ENCODE assay signal across 8 cellular contexts in the genomic region with DNA sequence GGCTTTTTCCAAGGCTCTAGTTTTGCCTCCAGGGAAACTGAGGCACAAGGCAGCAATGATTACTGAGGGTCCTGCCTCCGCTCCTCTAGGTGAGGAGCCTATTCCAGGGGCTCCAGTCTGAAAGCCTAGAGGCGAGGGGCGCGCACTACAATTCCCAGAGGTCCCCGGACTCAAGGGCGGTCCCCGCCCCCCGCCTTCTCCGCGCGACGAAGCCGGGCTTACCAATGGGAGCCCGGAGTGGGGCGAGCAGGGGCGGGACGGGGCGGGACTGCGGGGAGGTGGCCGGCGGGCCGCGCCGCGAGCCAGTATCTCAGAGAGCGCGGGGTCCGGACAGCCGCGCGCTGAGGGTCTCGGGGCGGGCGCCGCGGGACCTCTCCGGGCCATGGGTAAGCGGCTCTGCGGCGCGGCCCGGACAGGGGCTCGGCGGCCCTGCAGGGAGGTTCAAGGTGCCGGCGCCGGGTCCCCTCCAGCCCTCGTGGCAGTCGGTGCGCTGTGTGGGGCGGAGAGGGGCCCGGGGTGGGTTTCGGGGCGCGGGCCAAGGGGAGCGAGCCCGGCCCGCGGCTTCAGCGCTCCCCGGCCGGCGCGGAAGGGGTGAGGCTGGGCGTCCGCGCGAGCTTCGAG. TPM values are rescaled to one million over a fixed set of nuclear protein-coding genes. Genes with fewer than 3 reads are reported as not detected.
DNase-seq lines count a peak whose midpoint lies in the region; ATAC-seq and TF ChIP-seq lines count a peak whose summit lies in the region.

A gene with protein sequence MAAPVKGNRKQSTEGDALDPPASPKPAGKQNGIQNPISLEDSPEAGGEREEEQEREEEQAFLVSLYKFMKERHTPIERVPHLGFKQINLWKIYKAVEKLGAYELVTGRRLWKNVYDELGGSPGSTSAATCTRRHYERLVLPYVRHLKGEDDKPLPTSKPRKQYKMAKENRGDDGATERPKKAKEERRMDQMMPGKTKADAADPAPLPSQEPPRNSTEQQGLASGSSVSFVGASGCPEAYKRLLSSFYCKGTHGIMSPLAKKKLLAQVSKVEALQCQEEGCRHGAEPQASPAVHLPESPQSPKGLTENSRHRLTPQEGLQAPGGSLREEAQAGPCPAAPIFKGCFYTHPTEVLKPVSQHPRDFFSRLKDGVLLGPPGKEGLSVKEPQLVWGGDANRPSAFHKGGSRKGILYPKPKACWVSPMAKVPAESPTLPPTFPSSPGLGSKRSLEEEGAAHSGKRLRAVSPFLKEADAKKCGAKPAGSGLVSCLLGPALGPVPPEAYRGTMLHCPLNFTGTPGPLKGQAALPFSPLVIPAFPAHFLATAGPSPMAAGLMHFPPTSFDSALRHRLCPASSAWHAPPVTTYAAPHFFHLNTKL (plus strand): TSS at position 308 of the 621 bp plus-strand sequence. CDS start 75 bp downstream, at position 383.

- peaks cover 29% of the 10 kb centered on the region for H3K27me3 Mint-ChIP-seq in GM23338 (ENCODE audit: insufficient read depth, low read depth, poor library complexity)
- no peaks in the 10 kb centered on the region for H3K27me3 Mint-ChIP-seq in activated T-helper 2 cell treated with anti-CD3 and anti-CD28 coated beads, Interferon-gamma antibody, Interleukin-2, Interleukin-4, amounts not matched to agents 10 μg/mL and 5 μg/mL and 100 μg/mL, durations not matched to agents 14 hours and 24 hours and 36 hours (ENCODE audit: low read depth)
- H3K27me3 Mint-ChIP-seq in nephron progenitor cell (ENCODE audit: low read depth, poor library complexity): peaks cover 24% of the 10 kb centered on the region
- H3K27me3 Mint-ChIP-seq in stimulated activated naive CD8-positive, alpha-beta T cell treated with anti-CD3 and anti-CD28 coated beads, Interleukin-15, Interleukin-2, amounts not matched to agents 100 ng/mL and 50 ng/mL, for 24 hours: no peaks in the 10 kb centered on the region

- peaks cover 37% of the 10 kb centered on the region for H3K4me1 Mint-ChIP-seq in GM23338
- H3K4me1 Mint-ChIP-seq in activated T-helper 2 cell treated with anti-CD3 and anti-CD28 coated beads, Interferon-gamma antibody, Interleukin-2, Interleukin-4, amounts not matched to agents 10 μg/mL and 5 μg/mL and 100 μg/mL, durations not matched to agents 14 hours and 24 hours and 36 hours (ENCODE audit: low read depth): peaks cover 66% of the 10 kb centered on the region
- H3K4me1 Mint-ChIP-seq in nephron progenitor cell: peaks cover 61% of the 10 kb centered on the region
- peaks cover 68% of the 10 kb centered on the region for H3K4me1 Mint-ChIP-seq in stimulated activated naive CD8-positive, alpha-beta T cell treated with anti-CD3 and anti-CD28 coated beads, Interleukin-15, Interleukin-2, amounts not matched to agents 100 ng/mL and 50 ng/mL, for 24 hours (ENCODE audit: low read depth)

- intact Hi-C loops in activated T-helper 2 cell treated with anti-CD3 and anti-CD28 coated beads, Interferon-gamma antibody, Interleukin-2, Interleukin-4, amounts not matched to agents 10 μg/mL and 5 μg/mL and 100 μg/mL, durations not matched to agents 14 hours and 24 hours and 36 hours (cut with micrococcal nuclease): loop anchor here (2.0 to 10.0 kb wide), 8 partner anchors 18 to 389 kb away; partner anchors contain the start of genes ANKRD39, CIAO1, CNNM4 and DUSP2

- peaks cover 5% of the 10 kb centered on the region; the same call in 1 of the 2 replicates for H4K20me1 ChIP-seq in GM23338 (replicated peaks; ENCODE audit: insufficient read depth)

- TF ChIP-seq POLR2A in Raji (IDR thresholded peaks at IDR 0.05; ENCODE audit: insufficient read depth, low read depth, low read length): peak; percentile 55

- H3K4me3 ChIP-seq in GM23338: peak within 1 kb of the TSS; percentile 77
- peak within 1 kb of the TSS; percentile 53 for H3K4me3 ChIP-seq in LNCaP clone FGC (ENCODE audit: low read depth, low read length)
- H3K4me3 ChIP-seq in fibroblast of the aortic adventitia (ENCODE audit: low read depth, low read length): peak within 1 kb of the TSS; percentile 76

- no peaks in the 10 kb centered on the region for H3K9me3 Mint-ChIP-seq in GM23338
- no peaks in the 10 kb centered on the region for H3K9me3 Mint-ChIP-seq in activated T-helper 2 cell treated with anti-CD3 and anti-CD28 coated beads, Interferon-gamma antibody, Interleukin-2, Interleukin-4, amounts not matched to agents 10 μg/mL and 5 μg/mL and 100 μg/mL, durations not matched to agents 14 hours and 24 hours and 36 hours
- H3K9me3 Mint-ChIP-seq in nephron progenitor cell: no peaks in the 10 kb centered on the region
- H3K9me3 Mint-ChIP-seq in stimulated activated naive CD8-positive, alpha-beta T cell treated with anti-CD3 and anti-CD28 coated beads, Interleukin-15, Interleukin-2, amounts not matched to agents 100 ng/mL and 50 ng/mL, for 24 hours: no peaks in the 10 kb centered on the region

- no peaks in the 10 kb centered on the region for H3K9me2 ChIP-seq in GM23338 (ENCODE audit: insufficient read depth)

- peaks cover 38% of the 10 kb centered on the region for H3K4me1 ChIP-seq in GM23338 (ENCODE audit: insufficient read depth)

- no peaks in the 10 kb centered on the region for H3K36me3 ChIP-seq in GM23338 (ENCODE audit: insufficient read depth)

- H3K4me2 ChIP-seq in GM23338: peak within 1 kb of the TSS; percentile 93

- H3K4me3 Mint-ChIP-seq in GM23338 (peak within 1 kb of the TSS; percentile 82), nephron progenitor cell (peak within 1 kb of the TSS; percentile 89)
- peak within 1 kb of the TSS; percentile 94 for H3K4me3 Mint-ChIP-seq in activated T-helper 2 cell treated with anti-CD3 and anti-CD28 coated beads, Interferon-gamma antibody, Interleukin-2, Interleukin-4, amounts not matched to agents 10 μg/mL and 5 μg/mL and 100 μg/mL, durations not matched to agents 14 hours and 24 hours and 36 hours (ENCODE audit: low read depth)
- peak within 1 kb of the TSS; percentile 91 for H3K4me3 Mint-ChIP-seq in stimulated activated naive CD8-positive, alpha-beta T cell treated with anti-CD3 and anti-CD28 coated beads, Interleukin-15, Interleukin-2, amounts not matched to agents 100 ng/mL and 50 ng/mL, for 24 hours

- no peak within 1 kb of the TSS for H3K27ac ChIP-seq in GM23338 (ENCODE audit: low read depth)

- 0 out of 2 replicates have a peak, but pooled peaks cover 3% of the 10 kb centered on the region for H3F3A ChIP-seq in GM23338 (replicated peaks; ENCODE audit: low read depth)

- peaks cover 41% of the 10 kb centered on the region for H3K27me3 ChIP-seq in GM23338 (ENCODE audit: insufficient read depth)

- peak; percentile 87 for DNase-seq in ELF-1 (ENCODE audit: low read depth, low spot score)
- peak; percentile 97 for DNase-seq in GM23338 (ENCODE audit: low spot score)
- peak; percentile 17 for DNase-seq in LNCaP clone FGC (ENCODE audit: low read depth)
- DNase-seq in activated T-helper 2 cell treated with anti-CD3 and anti-CD28 coated beads, Interferon-gamma antibody, Interleukin-2, Interleukin-4, amounts not matched to agents 10 μg/mL and 5 μg/mL and 100 μg/mL, durations not matched to agents 14 hours and 24 hours and 36 hours (ENCODE audit: low spot score): peak; percentile 86
- peak; percentile 74 for DNase-seq in fibroblast of the aortic adventitia (ENCODE audit: low read depth)
- DNase-seq in nephron progenitor cell: peak; percentile 94

- H3K36me3 Mint-ChIP-seq in GM23338 (ENCODE audit: low read depth) (no peaks in the 10 kb centered on the region), nephron progenitor cell (ENCODE audit: low read depth) (no peaks in the 10 kb centered on the region)
- H3K36me3 Mint-ChIP-seq in activated T-helper 2 cell treated with anti-CD3 and anti-CD28 coated beads, Interferon-gamma antibody, Interleukin-2, Interleukin-4, amounts not matched to agents 10 μg/mL and 5 μg/mL and 100 μg/mL, durations not matched to agents 14 hours and 24 hours and 36 hours (ENCODE audit: low read depth): peaks cover 41% of the 10 kb centered on the region
- peaks cover 26% of the 10 kb centered on the region for H3K36me3 Mint-ChIP-seq in stimulated activated naive CD8-positive, alpha-beta T cell treated with anti-CD3 and anti-CD28 coated beads, Interleukin-15, Interleukin-2, amounts not matched to agents 100 ng/mL and 50 ng/mL, for 24 hours (ENCODE audit: low read depth)

- peak within 1 kb of the TSS; percentile 96 for H2AFZ ChIP-seq in GM23338

- no peak within 1 kb of the TSS for H3K27ac Mint-ChIP-seq in GM23338
- peak within 1 kb of the TSS; percentile 91 for H3K27ac Mint-ChIP-seq in activated T-helper 2 cell treated with anti-CD3 and anti-CD28 coated beads, Interferon-gamma antibody, Interleukin-2, Interleukin-4, amounts not matched to agents 10 μg/mL and 5 μg/mL and 100 μg/mL, durations not matched to agents 14 hours and 24 hours and 36 hours
- peak within 1 kb of the TSS; percentile 81 for H3K27ac Mint-ChIP-seq in nephron progenitor cell
- H3K27ac Mint-ChIP-seq in stimulated activated naive CD8-positive, alpha-beta T cell treated with anti-CD3 and anti-CD28 coated beads, Interleukin-15, Interleukin-2, amounts not matched to agents 100 ng/mL and 50 ng/mL, for 24 hours: peak within 1 kb of the TSS; percentile 90

- H3K79me2 ChIP-seq in GM23338 (replicated peaks; ENCODE audit: insufficient read depth): 0 out of 2 replicates have a peak, but pooled peaks cover 6% of the 10 kb centered on the region

- TF ChIP-seq CTCF in GM23338 (conservative IDR thresholded peaks at IDR 0.05; ENCODE audit: low read depth in 2 of 2) (no peak), LNCaP clone FGC (IDR thresholded peaks at IDR 0.05; ENCODE audit: control insufficient read depth, extremely low read depth, insufficient read depth) (no peak), fibroblast of the aortic adventitia (IDR thresholded peaks at IDR 0.05; ENCODE audit: insufficient read depth, low read length) (peak; percentile 49), nephron progenitor cell (IDR thresholded peaks at IDR 0.05) (peak; percentile 30)

- ATAC-seq in GM23338: peak; percentile 69

TF ChIP-seq in GM23338, 12 proteins besides CTCF, POLR2A, EP300 and RAD21 (continues in another document):
- TF ChIP-seq CREB1 (CRISPR knock-in tag; IDR thresholded peaks at IDR 0.05; ENCODE audit: low read depth) (peak; percentile 77), POLR2AphosphoS5 (IDR thresholded peaks at IDR 0.05; ENCODE audit: low read depth) (peak; percentile 68), EZH2phosphoT487 (IDR thresholded peaks at IDR 0.05; ENCODE audit: unreplicated experiment) (no peak)

RNA-seq across cellular contexts. Expression of the gene that starts here (rescaled TPM):
- 7.1 and 7.7 TPM in 2 replicates for total RNA-seq in GM23338 (2014; rRNA removed; shearing (Covaris generic))
- polyA plus RNA-seq in GM23338 (2016; fragmentation: Nextera tagmentation; extraction: Ambion mirVana): 5.5 and 5.9 TPM in 2 replicates
- total RNA-seq in activated T-helper 2 cell treated with anti-CD3 and anti-CD28 coated beads, Interferon-gamma antibody, Interleukin-2, Interleukin-4, amounts not matched to agents 10 μg/mL and 5 μg/mL and 100 μg/mL, durations not matched to agents 14 hours and 24 hours and 36 hours: 164 and 170 TPM in 2 replicates
- total RNA-seq in fibroblast of the aortic adventitia (ENCODE audit: low replicate concordance): 7.8 and 8.3 TPM in 2 replicates

Comparison
In these comparisons a context has a peak if more than half of its experiments do, and no peak if none do; other contexts are left out.
1. RNA of the gene that starts here (total RNA-seq): 164 to 170 TPM in activated T-helper 2 cell treated with anti-CD3 and anti-CD28 coated beads, Interferon-gamma antibody, Interleukin-2, Interleukin-4, amounts not matched to agents 10 μg/mL and 5 μg/mL and 100 μg/mL, durations not matched to agents 14 hours and 24 hours and 36 hours; 7.8 to 8.3 TPM in fibroblast of the aortic adventitia and 7.1 to 7.7 TPM in GM23338; every median in the first group is over 10 times any median in the second.
2. DNase-seq: peak in every context shown above with its lines; median percentile 97 in GM23338; 94 in nephron progenitor cell; 87 in ELF-1; 86 in activated T-helper 2 cell treated with anti-CD3 and anti-CD28 coated beads, Interferon-gamma antibody, Interleukin-2, Interleukin-4, amounts not matched to agents 10 μg/mL and 5 μg/mL and 100 μg/mL, durations not matched to agents 14 hours and 24 hours and 36 hours; 74 in fibroblast of the aortic adventitia; 17 in LNCaP clone FGC.
3. CTCF ChIP-seq: peak in fibroblast of the aortic adventitia (single experiment) and nephron progenitor cell (single experiment); none in GM23338 (0 of 2) and LNCaP clone FGC (single experiment).
4. Peak in every context shown above with its lines, with median percentiles within 50 percentile points of each other: H3K4me3 ChIP-seq and H3K4me3 Mint-ChIP-seq.